Comparison of ENCODE assay signal across 1 cellular context in genomic region chr14:64748995-64749714, GRCh38.
TF ChIP-seq lines count a peak whose summit lies in the region.

No MANE protein-coding gene starts in this region.

TF ChIP-seq in HepG2, 621 proteins besides CTCF, POLR2A, EP300 and RAD21:
- TF ChIP-seq AGO2 (optimal IDR thresholded peaks at IDR 0.05; ENCODE audit: low read depth, low read length) = peak; percentile 62
- TF ChIP-seq SP2 (CRISPR knock-in tag; IDR thresholded peaks at IDR 0.05) = no peak
- no peak for TF ChIP-seq HNRNPL (IDR thresholded peaks at IDR 0.05; ENCODE audit: low read depth, low read length)
- no peak for TF ChIP-seq PLSCR1 (CRISPR knock-in tag; IDR thresholded peaks at IDR 0.05; ENCODE audit: borderline replicate concordance)
